Comparison of ENCODE assay signal across 10 cellular contexts in genomic region chr17:45296833-45297124, GRCh38. TPM values are rescaled to one million over a fixed set of nuclear protein-coding genes. Genes with fewer than 3 reads are reported as not detected.
DNase-seq lines count a peak whose midpoint lies in the region; ATAC-seq, FAIRE-seq and TF ChIP-seq lines count a peak whose summit lies in the region.
"Had no signal": no experiment of that assay in that cellular context is flagged by ENCODE, and none has a peak within 500 bp of the region (broad histone marks: within the 10 kb centered on the region; RNA-seq: fewer than 3 reads in every experiment).

No MANE protein-coding gene starts in this region.

- H3K9me3 ChIP-seq in keratinocyte (ENCODE audit: control insufficient read depth, low read depth, low read length) (no peaks in the 10 kb centered on the region), tibial nerve (no peaks in the 10 kb centered on the region)

- no peak for TF ChIP-seq POLR2A in tibial nerve (IDR thresholded peaks at IDR 0.05)

- peaks cover 81 to 90% (median 84%) of the 10 kb centered on the region in 3 donors for H3K4me1 Mint-ChIP-seq in T-cell

- peak overlapping the region; percentile 76 to 77 for H3K27ac Mint-ChIP-seq in activated naive CD4-positive, alpha-beta T cell treated with anti-CD3 and anti-CD28 coated beads, Interleukin-2, amount 50 U/mL, for 72 hours
- H3K27ac Mint-ChIP-seq in T-cell: peak overlapping the region; percentile 59 to 74

- no peaks in the 10 kb centered on the region for H3K27me3 Mint-ChIP-seq in T-cell

- peaks cover 0 to 3% of the 10 kb centered on the region in 2 donors for H3K9me3 Mint-ChIP-seq in activated naive CD4-positive, alpha-beta T cell treated with anti-CD3 and anti-CD28 coated beads, Interleukin-2, amount 50 U/mL, for 72 hours
- H3K9me3 Mint-ChIP-seq in T-cell: no peaks in the 10 kb centered on the region

- H3K4me3 Mint-ChIP-seq in T-cell: no peak overlapping the region

- dilution Hi-C loops in keratinocyte (cut with MboI; ENCODE audit: extremely low pct_ligation_motif_present, low sequenced_read_pairs): no loop called here

- POLR2A ChIA-PET in T-cell (lab: Charles Lee): no interaction called here

- H3K27ac ChIP-seq in keratinocyte (ENCODE audit: control insufficient read depth, insufficient read depth, low read length): no peak overlapping the region
- H3K27ac ChIP-seq in tibial nerve: peak overlapping the region in 3 of 4 donors; percentile 5 to 52 (median 52)

- peaks cover 4% of the 10 kb centered on the region for H4K20me1 ChIP-seq in keratinocyte (ENCODE audit: control insufficient read depth, extremely low read depth, insufficient read depth, low read length)

- DNase-seq in activated naive CD4-positive, alpha-beta T cell treated with anti-CD3 and anti-CD28 coated beads, Interleukin-2, amount 50 U/mL, for 72 hours (ENCODE audit: low spot score in 2 of 2): no peak
- DNase-seq in activated naive CD4-positive, alpha-beta T cell (lab: John Stamatoyannopoulos, UW): no peak
- no peak for DNase-seq in T-cell
- no peak for DNase-seq in keratinocyte (ENCODE audit: low read depth, low spot score)
- DNase-seq in tibial nerve (ENCODE audit: low spot score in 2 of 2): no peak
- DNase-seq in pons (ENCODE audit: low spot score): no peak
- DNase-seq in DMS79 (lab: John Stamatoyannopoulos, UW): no peak
- DNase-seq: dorsolateral prefrontal cortex, KG1 had no signal

- H3K36me3 Mint-ChIP-seq in activated naive CD4-positive, alpha-beta T cell treated with anti-CD3 and anti-CD28 coated beads, Interleukin-2, amount 50 U/mL, for 72 hours: peaks cover 5 to 35% of the 10 kb centered on the region in 2 donors
- peaks cover 14% of the 10 kb centered on the region for H3K36me3 Mint-ChIP-seq in T-cell

- ATAC-seq in activated naive CD4-positive, alpha-beta T cell treated with anti-CD3 and anti-CD28 coated beads, Interleukin-2, amount 50 U/mL, for 72 hours: no peak
- ATAC-seq in T-cell (replicated peaks in 1 of 4) (no peak), GM19452 (IDR thresholded peaks at IDR 0.05; ENCODE audit: unreplicated experiment) (no peak)

- H3K36me3 ChIP-seq in keratinocyte (ENCODE audit: control insufficient read depth in 2 of 2, extremely low read depth in 1 of 2, insufficient read depth in 2 of 2, low read length in 2 of 2): peaks cover 6 to 16% of the 10 kb centered on the region in 2 experiments
- no peaks in the 10 kb centered on the region for H3K36me3 ChIP-seq in tibial nerve

- H3K4me3 ChIP-seq in keratinocyte (ENCODE audit: control insufficient read depth in 2 of 3, extremely low read depth in 1 of 3, insufficient read depth in 2 of 3, low read depth in 1 of 3, low read length in 3 of 3): no peak overlapping the region
- no peak overlapping the region for H3K4me3 ChIP-seq in tibial nerve
- H3K4me3 ChIP-seq: dorsolateral prefrontal cortex had no signal

- TF ChIP-seq EP300 in tibial nerve (IDR thresholded peaks at IDR 0.05): no peak

- H3K9ac ChIP-seq in keratinocyte (ENCODE audit: control insufficient read depth, extremely low read depth, insufficient read depth, low read length): no peak overlapping the region

- WGBS in tibial nerve, 2 donors: 14 to 28% methylated on average over 1 of the region's 1 CpG

- CTCF ChIA-PET in T-cell (lab: Charles Lee): no interaction called here

- peak; percentile 29 for FAIRE-seq in keratinocyte (lab: Jason Lieb, UNC)

- peak overlapping the region; percentile 28 for H3K4me2 ChIP-seq in keratinocyte (ENCODE audit: control insufficient read depth, extremely low read depth, insufficient read depth, low read depth, low read length)

- H3K79me2 ChIP-seq in keratinocyte (ENCODE audit: control insufficient read depth, insufficient read depth, low read length): peaks cover 82% of the 10 kb centered on the region

- H3K4me1 ChIP-seq in keratinocyte (ENCODE audit: control insufficient read depth, extremely low read depth, insufficient read depth, low read length) (peaks cover 66% of the 10 kb centered on the region), tibial nerve (peaks cover 0 to 94% (median 72%) of the 10 kb centered on the region in 4 donors)

- no peak overlapping the region for H2AFZ ChIP-seq in keratinocyte (ENCODE audit: control insufficient read depth, low read length)

- no peaks in the 10 kb centered on the region for H3K27me3 ChIP-seq in keratinocyte (ENCODE audit: control insufficient read depth, extremely low read depth, insufficient read depth, low read length)
- H3K27me3 ChIP-seq in tibial nerve: no peaks in the 10 kb centered on the region
- H3K27me3 ChIP-seq: dorsolateral prefrontal cortex had no signal

- TF ChIP-seq CTCF in keratinocyte (optimal IDR thresholded peaks at IDR 0.05 in 1 of 3, IDR thresholded peaks at IDR 0.05 in 1 of 3, conservative IDR thresholded peaks at IDR 0.05 in 1 of 3; ENCODE audit: extremely low read depth in 1 of 3, insufficient read depth in 2 of 3, low read length in 3 of 3) (no peak), tibial nerve (IDR thresholded peaks at IDR 0.05) (no peak)

- H3K9me1 ChIP-seq in keratinocyte (ENCODE audit: control insufficient read depth, extremely low read depth, insufficient read depth, low read length): peaks cover 10% of the 10 kb centered on the region

RNA-seq across cellular contexts. Expression of gene MAP3K14, which starts 20.0 kb away (rescaled TPM):
- 10 to 100 TPM; 38.4 to 54.4 TPM for total RNA-seq in activated naive CD4-positive, alpha-beta T cell treated with anti-CD3 and anti-CD28 coated beads, Interleukin-2, amount 50 U/mL, for 72 hours
- total RNA-seq in T-cell (10 to 100 TPM; 34.4 to 49.8 (median 42.8) TPM), tibial nerve (10 to 100 TPM in 3 of 4 donors, 1 to 10 TPM in 1; 9.6 to 15.6 (median 13.3) TPM)
- polyA plus RNA-seq in keratinocyte: 6.5 to 8.3 TPM (median 7.1 TPM) in 3 replicates
- polyA plus RNA-seq in keratinocyte (2011; ENCODE audit: low read depth): 2.8 TPM
- 3.2 and 4.9 TPM in 2 replicates for polyA plus RNA-seq in keratinocyte (2011; cell fraction: cytosol; rRNA removed)
- 16.6 and 20.8 TPM in 2 replicates for polyA plus RNA-seq in keratinocyte (2011; cell fraction: nucleus; rRNA removed)
- 3.3 and 5.9 TPM in 2 replicates for polyA plus RNA-seq in keratinocyte (2012; ENCODE audit: low replicate concordance)
- 5.0 to 7.3 TPM (median 6.0 TPM) in 3 replicates for polyA minus RNA-seq in keratinocyte
- polyA minus RNA-seq in keratinocyte (2011; cell fraction: cytosol; rRNA and poly(A)+ RNA removed): 2.5 TPM
- 7.8 and 10.7 TPM in 2 replicates for polyA minus RNA-seq in keratinocyte (2011; cell fraction: nucleus; rRNA and poly(A)+ RNA removed)

RNA-seq across cellular contexts. Expression of gene SPATA32, which starts 34.9 kb away (rescaled TPM):
- total RNA-seq in activated naive CD4-positive, alpha-beta T cell treated with anti-CD3 and anti-CD28 coated beads, Interleukin-2, amount 50 U/mL, for 72 hours: under 1 TPM; 0.37 to 0.50 TPM
- total RNA-seq in T-cell (under 1 TPM in 4 of 5 donors, not detected in 1; 0.37 to 0.55 (median 0.42) TPM), tibial nerve (not detected)
- 0.05 TPM in 1 of 3 replicates, not detected in the others for polyA plus RNA-seq in keratinocyte
- polyA plus RNA-seq in keratinocyte (2011; ENCODE audit: low read depth): not detected
- polyA plus RNA-seq in keratinocyte (2011; cell fraction: cytosol; rRNA removed): not detected in 2 replicates
- polyA plus RNA-seq in keratinocyte (2011; cell fraction: nucleus; rRNA removed): 0.07 TPM in 1 of 2 replicates, not detected in the other
- polyA plus RNA-seq in keratinocyte (2012; ENCODE audit: low replicate concordance): not detected in 2 replicates
- not detected in 3 replicates for polyA minus RNA-seq in keratinocyte
- polyA minus RNA-seq in keratinocyte (2011; cell fraction: cytosol; rRNA and poly(A)+ RNA removed): not detected
- not detected in 2 replicates for polyA minus RNA-seq in keratinocyte (2011; cell fraction: nucleus; rRNA and poly(A)+ RNA removed)
